ENCODE assay signal across 8 cellular contexts in genomic region chr2:96527052-96527964, GRCh38. TPM values are rescaled to one million over a fixed set of nuclear protein-coding genes. Genes with fewer than 3 reads are reported as not detected.
A peak's percentile ranks its signal among the peaks of the same experiment; 100 is the strongest.
DNase-seq lines count a peak whose midpoint lies in the region; ATAC-seq and TF ChIP-seq lines count a peak whose summit lies in the region.

No MANE protein-coding gene starts in this region.

- H3K27ac Mint-ChIP-seq in naive thymus-derived CD8-positive, alpha-beta T cell = peak overlapping the region; percentile 24 to 95 (median 84)

- no peaks in the 10 kb centered on the region for H3K27me3 Mint-ChIP-seq in naive thymus-derived CD8-positive, alpha-beta T cell

- H3K9me3 Mint-ChIP-seq in naive thymus-derived CD8-positive, alpha-beta T cell = no peaks in the 10 kb centered on the region

- ATAC-seq in naive thymus-derived CD8-positive, alpha-beta T cell = peak; percentile 22 to 41
- ATAC-seq in thoracic aorta (ENCODE audit: insufficient number of reproducible peaks, low FRiP score, low read depth) = no peak

- H3K27me3 ChIP-seq in BE2C (no peaks in the 10 kb centered on the region), H7 (ENCODE audit: control insufficient read depth, insufficient read depth, low read length) (peaks cover 10% of the 10 kb centered on the region), ectodermal cell (ENCODE audit: control insufficient read depth, insufficient read depth, low read length, poor library complexity, severe bottlenecking) (peaks cover 35% of the 10 kb centered on the region), thoracic aorta (replicated peaks; ENCODE audit: insufficient read depth) (no peaks in the 10 kb centered on the region)

- peak; percentile 36 for TF ChIP-seq CTCF in BE2C (IDR thresholded peaks at IDR 0.05; ENCODE audit: low read depth, low read length)
- TF ChIP-seq CTCF in thoracic aorta (IDR thresholded peaks at IDR 0.05) = peak; percentile 40

- H3K27ac ChIP-seq in ectodermal cell (ENCODE audit: insufficient read depth, low read depth, low read length, poor library complexity, severe bottlenecking) = no peak overlapping the region
- H3K27ac ChIP-seq in thoracic aorta = peak overlapping the region; percentile 94 to 98

- H3K4me3 ChIP-seq in BE2C (ENCODE audit: low read depth, low read length) (peak overlapping the region; percentile 47), H7 (ENCODE audit: insufficient read depth, low read depth, low read length) (peak overlapping the region; percentile 45), ectodermal cell (ENCODE audit: insufficient read depth, low read depth, low read length) (peak overlapping the region; percentile 29), thoracic aorta (peak overlapping the region; percentile 77)

- DNase-seq in BE2C = peak; percentile 49
- peak; percentile 89 for DNase-seq in H7
- peak; percentile 74 for DNase-seq in activated CD4-positive, CD25-positive, alpha-beta regulatory T cell treated with anti-CD3 and anti-CD28 coated beads, Interleukin-2, amount 50 U/mL, for 72 hours
- DNase-seq in naive thymus-derived CD8-positive, alpha-beta T cell = peak in 9 of 10 donors; percentile 35 to 75 (median 48)
- no peak for DNase-seq in thoracic aorta (ENCODE audit: low spot score)
- no peak for DNase-seq in COR-L47 (lab: John Stamatoyannopoulos, UW)
- no peak for DNase-seq in MV-4-11 (lab: John Stamatoyannopoulos, UW)

- H3K4me1 Mint-ChIP-seq in naive thymus-derived CD8-positive, alpha-beta T cell = peaks cover 12 to 58% (median 44%) of the 10 kb centered on the region in 4 donors

- no peaks in the 10 kb centered on the region for H3K36me3 Mint-ChIP-seq in naive thymus-derived CD8-positive, alpha-beta T cell

- no peaks in the 10 kb centered on the region for H3K4me1 ChIP-seq in BE2C
- H3K4me1 ChIP-seq in ectodermal cell (ENCODE audit: control insufficient read depth, insufficient read depth, low read length) = peaks cover 6% of the 10 kb centered on the region
- peaks cover 37 to 53% of the 10 kb centered on the region in 2 donors for H3K4me1 ChIP-seq in thoracic aorta (ENCODE audit: control insufficient read depth in 1 of 2, low read depth in 2 of 2)

- H3K4me3 Mint-ChIP-seq in naive thymus-derived CD8-positive, alpha-beta T cell = peak overlapping the region; percentile 67 to 87 (median 79)

- POLR2A ChIA-PET in naive thymus-derived CD8-positive, alpha-beta T cell (lab: Charles Lee) = interaction anchor here (1.0 to 6.1 kb wide), 4 partner anchors 12 to 120 kb away, joined by 3 to 120 read pairs (median 30); partner anchors contain the start of gene ARID5A

- H3K36me3 ChIP-seq in BE2C (no peaks in the 10 kb centered on the region), H7 (replicated peaks; ENCODE audit: control insufficient read depth, insufficient read depth, low read length) (no peaks in the 10 kb centered on the region), ectodermal cell (ENCODE audit: control insufficient read depth, insufficient read depth, low read length) (no peaks in the 10 kb centered on the region), thoracic aorta (no peaks in the 10 kb centered on the region)

- WGBS in ectodermal cell, 2 experiments = 14 to 15% methylated on average over 46 to 50 of the region's 60 CpGs

- no peaks in the 10 kb centered on the region for H3K9me3 ChIP-seq in BE2C
- H3K9me3 ChIP-seq in ectodermal cell (ENCODE audit: control insufficient read depth, low read length) = no peaks in the 10 kb centered on the region
- no peaks in the 10 kb centered on the region for H3K9me3 ChIP-seq in thoracic aorta

RNA-seq across cellular contexts. Expression of gene ARID5A, which starts 9.2 kb away (rescaled TPM):
- 0.43 TPM for polyA plus RNA-seq in BE2C (2012; ENCODE audit: insufficient read depth, insufficient read length, low read depth)
- 20.7 and 26.7 TPM in 2 replicates for total RNA-seq in H7 (2014; rRNA removed; shearing (Covaris generic))
- polyA plus RNA-seq in ectodermal cell (2013, experiment 1 of 4) = 3.6 TPM
- 2.7 TPM for polyA plus RNA-seq in ectodermal cell (2013, experiment 2 of 4)
- polyA plus RNA-seq in ectodermal cell (2013, experiment 3 of 4) = 2.3 TPM
- polyA plus RNA-seq in ectodermal cell (2013, experiment 4 of 4) = 3.0 TPM
- 100 to 1,000 TPM; 100 to 108 TPM for total RNA-seq in naive thymus-derived CD8-positive, alpha-beta T cell
- 100 to 1,000 TPM in 1 of 3 donors, 10 to 100 TPM in 2; 41.7 to 101 (median 55.2) TPM for polyA plus RNA-seq in naive thymus-derived CD8-positive, alpha-beta T cell
- 100 to 1,000 TPM; 152 to 231 TPM for total RNA-seq in thoracic aorta

RNA-seq across cellular contexts. Expression of gene NEURL3, which starts 22.2 kb away (rescaled TPM):
- not detected for polyA plus RNA-seq in BE2C (2012; ENCODE audit: insufficient read depth, insufficient read length, low read depth)
- total RNA-seq in H7 (2014; rRNA removed; shearing (Covaris generic)) = 0.10 TPM in 1 of 2 replicates, not detected in the other
- polyA plus RNA-seq in ectodermal cell (2013, experiment 1 of 4) = not detected
- not detected for polyA plus RNA-seq in ectodermal cell (2013, experiment 2 of 4)
- polyA plus RNA-seq in ectodermal cell (2013, experiment 3 of 4) = not detected
- not detected for polyA plus RNA-seq in ectodermal cell (2013, experiment 4 of 4)
- under 1 TPM in 1 of 2 experiments, not detected in 1; 0.39 TPM for total RNA-seq in naive thymus-derived CD8-positive, alpha-beta T cell
- under 1 TPM in 1 of 3 donors, not detected in 2; 0.16 TPM for polyA plus RNA-seq in naive thymus-derived CD8-positive, alpha-beta T cell
- total RNA-seq in thoracic aorta = not detected

Comparison
In these comparisons a context has a peak if more than half of its experiments do, and no peak if none do; other contexts are left out.
1. DNase-seq: peak in BE2C (single experiment), H7 (single experiment), activated CD4-positive, CD25-positive, alpha-beta regulatory T cell treated with anti-CD3 and anti-CD28 coated beads, Interleukin-2, amount 50 U/mL, for 72 hours (single experiment) and naive thymus-derived CD8-positive, alpha-beta T cell (9 of 10); none in thoracic aorta (single experiment), COR-L47 (single experiment) and MV-4-11 (single experiment).
2. Peak in every context shown above with its lines, with median percentiles within 50 percentile points of each other: H3K4me3 ChIP-seq.